ENCODE assay signal across 1 cellular context in genomic region chr17:3602499-3602898, GRCh38.
TF ChIP-seq lines count a peak whose summit lies in the region.

No MANE protein-coding gene starts in this region.

TF ChIP-seq in GM23338, 12 proteins besides CTCF, POLR2A, EP300 and RAD21 (continued from another document):
- TF ChIP-seq NANOG (IDR thresholded peaks at IDR 0.05; ENCODE audit: borderline replicate concordance) = no peak
- no peak for TF ChIP-seq JUNB (IDR thresholded peaks at IDR 0.05; ENCODE audit: unreplicated experiment)
- no peak for TF ChIP-seq ZNF114 (CRISPR knock-in tag; IDR thresholded peaks at IDR 0.05)
- no peak for TF ChIP-seq POLR2AphosphoS5 (IDR thresholded peaks at IDR 0.05; ENCODE audit: low read depth)
TF ChIP-seq in GM23338: peak in this region for 0.
